ENCODE assay signal across 13 cellular contexts in the genomic region with DNA sequence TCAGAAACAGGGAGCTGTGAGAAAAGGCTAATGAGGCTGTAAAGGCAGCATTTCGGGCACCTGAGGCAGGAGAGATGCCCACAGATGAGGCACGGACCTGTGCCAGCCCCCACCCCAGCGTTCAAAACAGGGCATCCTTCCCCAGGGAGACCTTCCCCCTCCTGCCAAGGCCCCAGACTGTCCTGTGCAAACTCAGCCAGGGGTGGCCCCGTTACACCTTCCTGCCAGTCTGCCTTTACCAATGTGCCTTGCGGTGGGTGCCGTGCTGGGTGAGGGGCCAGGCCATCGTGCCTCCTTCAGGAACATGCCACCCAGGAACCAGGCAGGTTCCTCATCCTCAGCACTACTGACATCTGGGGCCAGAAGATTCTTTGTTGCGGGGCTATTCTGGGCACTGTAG. TPM values are rescaled to one million over a fixed set of nuclear protein-coding genes. Genes with fewer than 3 reads are reported as not detected.
DNase-seq lines count a peak whose midpoint lies in the region; ATAC-seq and TF ChIP-seq lines count a peak whose summit lies in the region.
"Had no signal": no experiment of that assay in that cellular context is flagged by ENCODE, and none has a peak within 500 bp of the region (broad histone marks: within the 10 kb centered on the region; RNA-seq: fewer than 3 reads in every experiment).

No MANE protein-coding gene starts in this region.

- ATAC-seq in GM19324 (IDR thresholded peaks at IDR 0.05; ENCODE audit: low FRiP score, unreplicated experiment): no peak

- no peaks in the 10 kb centered on the region for H3K36me3 Mint-ChIP-seq in MCF 10A (ENCODE audit: insufficient read depth, unreplicated experiment)
- H3K36me3 Mint-ChIP-seq: CD4-positive, alpha-beta memory T cell had no signal

- H3K27ac ChIP-seq in BLaER1 treated with 17β-estradiol and CSF1 and Interleukin-3, amounts not matched to agents 10 nM and 100 nM: 0 out of 22 replicates have a peak overlapping the region, but pooled peaks of 1 of the 11 experiments have one; percentile 36
- H3K27ac ChIP-seq in thymus (ENCODE audit: low read depth) (peak overlapping the region; percentile 94), colonic mucosa (no peak overlapping the region)
- H3K27ac ChIP-seq: C4-2B had no signal

- intact Hi-C loops in colonic mucosa (cut with DNase I): no loop called here
- intact Hi-C loops in MCF 10A (cut with micrococcal nuclease): no loop called here

- H3K4me1 ChIP-seq in BLaER1 treated with 17β-estradiol and CSF1 and Interleukin-3, amounts not matched to agents 10 nM and 100 nM: peaks cover 30 to 55% (median 50%) of the 10 kb centered on the region in 10 experiments
- H3K4me1 ChIP-seq in Loucy (ENCODE audit: insufficient read depth, low read length, poor library complexity, severe bottlenecking): peaks cover 16% of the 10 kb centered on the region
- H3K4me1 ChIP-seq in thymus (ENCODE audit: control insufficient read depth, insufficient read depth, low read length): peaks cover 61% of the 10 kb centered on the region
- no peaks in the 10 kb centered on the region for H3K4me1 ChIP-seq in colonic mucosa
- H3K4me1 ChIP-seq: HAP-1 had no signal

- no peaks in the 10 kb centered on the region for H3K79me2 ChIP-seq in Loucy (ENCODE audit: insufficient read depth, low read length)

- 48% methylated on average over 8 of the region's 8 CpGs for WGBS in thymus

- H3K36me3 ChIP-seq in BLaER1 treated with 17β-estradiol and CSF1 and Interleukin-3, amounts not matched to agents 10 nM and 100 nM: no peaks in the 10 kb centered on the region
- H3K36me3 ChIP-seq in Loucy (ENCODE audit: insufficient read depth, low read length) (no peaks in the 10 kb centered on the region), thymus (ENCODE audit: control insufficient read depth, insufficient read depth) (no peaks in the 10 kb centered on the region), colonic mucosa (no peaks in the 10 kb centered on the region)
- H3K36me3 ChIP-seq: HAP-1 had no signal

- peaks cover 6% of the 10 kb centered on the region for H3K4me1 Mint-ChIP-seq in MCF 10A (ENCODE audit: insufficient read depth, unreplicated experiment)
- H3K4me1 Mint-ChIP-seq: CD4-positive, alpha-beta memory T cell had no signal

- no peaks in the 10 kb centered on the region for H3K9me3 ChIP-seq in BLaER1 treated with 17β-estradiol and CSF1 and Interleukin-3, amounts not matched to agents 10 nM and 100 nM (replicated peaks in 1 of 11)
- H3K9me3 ChIP-seq in Loucy (ENCODE audit: insufficient read depth, low read depth, low read length) (no peaks in the 10 kb centered on the region), thymus (ENCODE audit: control insufficient read depth) (no peaks in the 10 kb centered on the region), colonic mucosa (no peaks in the 10 kb centered on the region)
- H3K9me3 ChIP-seq: HAP-1 had no signal

- H3K27ac Mint-ChIP-seq in MCF 10A (ENCODE audit: low read depth, unreplicated experiment): no peak overlapping the region
- H3K27ac Mint-ChIP-seq: CD4-positive, alpha-beta memory T cell had no signal

- CTCF ChIA-PET in MCF 10A (lab: Yijun Ruan, JAX): no interaction called here

- no peaks in the 10 kb centered on the region for H4K20me1 ChIP-seq in BLaER1 treated with 17β-estradiol and CSF1 and Interleukin-3, amounts not matched to agents 10 nM and 100 nM
- no peaks in the 10 kb centered on the region for H4K20me1 ChIP-seq in Loucy (ENCODE audit: insufficient read depth, low read length, poor library complexity, severe bottlenecking)

- no peak overlapping the region for H3K9ac ChIP-seq in BLaER1 treated with 17β-estradiol and CSF1 and Interleukin-3, amounts not matched to agents 10 nM and 100 nM
- H3K9ac ChIP-seq in Loucy (ENCODE audit: low read depth, low read length, poor library complexity, severe bottlenecking) (no peak overlapping the region), colonic mucosa (ENCODE audit: low read depth in 2 of 2, low read length in 2 of 2) (no peak overlapping the region)

- no peak for TF ChIP-seq CTCF in Loucy (conservative IDR thresholded peaks at IDR 0.05; ENCODE audit: low read length)
- TF ChIP-seq CTCF in colonic mucosa (IDR thresholded peaks at IDR 0.05): no peak
- TF ChIP-seq CTCF in MCF 10A (IDR thresholded peaks at IDR 0.05; ENCODE audit: unreplicated experiment): no peak

- no peaks in the 10 kb centered on the region for H3K9me3 Mint-ChIP-seq in MCF 10A (ENCODE audit: unreplicated experiment)
- H3K9me3 Mint-ChIP-seq: CD4-positive, alpha-beta memory T cell had no signal

- no peaks in the 10 kb centered on the region for H3K27me3 ChIP-seq in BLaER1 treated with 17β-estradiol and CSF1 and Interleukin-3, amounts not matched to agents 10 nM and 100 nM
- no peaks in the 10 kb centered on the region for H3K27me3 ChIP-seq in Loucy (ENCODE audit: insufficient read depth, low read length, poor library complexity, severe bottlenecking)
- H3K27me3 ChIP-seq in thymus (ENCODE audit: control insufficient read depth, insufficient read depth): no peaks in the 10 kb centered on the region
- H3K27me3 ChIP-seq in colonic mucosa: no peaks in the 10 kb centered on the region

- peak; percentile 87 for DNase-seq in mesenteric fat pad (ENCODE audit: low spot score)
- no peak for DNase-seq in colonic mucosa
- no peak for DNase-seq in MCF 10A (ENCODE audit: unreplicated experiment)
- DNase-seq: ACHN; CD4-positive, alpha-beta memory T cell; DMS79; EL had no signal

- no peaks in the 10 kb centered on the region for H3K9me2 ChIP-seq in Loucy (replicated peaks; ENCODE audit: low read depth, low read length)

- peak overlapping the region in 10 of 11 experiments; percentile 17 to 82 (median 69); a peak in 18 of 22 replicates for H3K4me2 ChIP-seq in BLaER1 treated with 17β-estradiol and CSF1 and Interleukin-3, amounts not matched to agents 10 nM and 100 nM
- H3K4me2 ChIP-seq in Loucy (ENCODE audit: low read depth, low read length, poor library complexity, severe bottlenecking): no peak overlapping the region

- peak overlapping the region; percentile 38; the same call in 1 of the 2 replicates for H2AFZ ChIP-seq in Loucy (ENCODE audit: low read length)

- BruUV-seq in MCF 10A (replicated peaks; lab: Mats Ljungman, UMichigan): no TSS peak

- H3K4me3 ChIP-seq in BLaER1 treated with 17β-estradiol and CSF1 and Interleukin-3, amounts not matched to agents 10 nM and 100 nM: no peak overlapping the region
- H3K4me3 ChIP-seq in Loucy (ENCODE audit: low read length, poor library complexity, severe bottlenecking) (no peak overlapping the region), thymus (ENCODE audit: low read length) (no peak overlapping the region), colonic mucosa (no peak overlapping the region)
- H3K4me3 ChIP-seq: HAP-1 had no signal

- POLR2A ChIA-PET in MCF 10A (lab: Yijun Ruan, JAX): no interaction called here

- H3F3A ChIP-seq in Loucy (ENCODE audit: low read depth): no peaks in the 10 kb centered on the region

- H3K4me3 Mint-ChIP-seq in MCF 10A (ENCODE audit: unreplicated experiment): no peak overlapping the region
- H3K4me3 Mint-ChIP-seq: CD4-positive, alpha-beta memory T cell had no signal

- peaks cover 57% of the 10 kb centered on the region for H3K27me3 Mint-ChIP-seq in MCF 10A (ENCODE audit: insufficient read depth, unreplicated experiment)

RNA-seq across cellular contexts. Expression of a gene that starts 53.9 kb away (rescaled TPM):
- total RNA-seq in mesenteric fat pad: 1.5 TPM
- 2.3 TPM for polyA plus RNA-seq in thymus
- under 1 TPM; 0.16 to 0.59 TPM for total RNA-seq in colonic mucosa
- 0.42 and 1.1 TPM in 2 replicates for total RNA-seq in MCF 10A (2022)
- polyA plus RNA-seq: CD4-positive, alpha-beta memory T cell had no signal

RNA-seq across cellular contexts. Expression of a gene that starts 54.5 kb away (rescaled TPM):
- total RNA-seq in mesenteric fat pad (3.9 TPM), colonic mucosa (1 to 10 TPM; 1.1 to 2.7 TPM), MCF 10A (2022) (4.4 and 8.0 TPM in 2 replicates)
- polyA plus RNA-seq in thymus: 5.8 TPM
